In the genomic region with DNA sequence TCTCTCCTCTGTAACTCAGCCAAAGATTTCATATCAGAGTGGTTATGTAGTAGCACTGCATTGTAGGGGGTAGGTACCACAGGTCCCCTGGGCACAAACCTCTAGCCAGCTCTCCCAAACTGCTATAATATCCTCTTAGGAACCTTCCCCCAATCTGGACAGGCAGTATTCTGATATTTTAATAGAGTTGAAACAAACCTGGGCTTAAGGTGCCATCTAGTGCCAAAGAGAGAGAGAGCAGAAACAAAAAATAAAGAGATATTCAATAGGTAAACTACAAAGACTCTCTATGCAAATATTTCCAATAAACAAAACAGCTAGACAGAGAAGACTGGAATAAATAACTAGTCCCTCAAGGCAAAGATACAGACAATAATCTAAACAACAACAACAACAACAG, we compare ENCODE assay signal across 9 cellular contexts.
A peak's percentile ranks its signal among the peaks of the same experiment; 100 is the strongest.
DNase-seq lines count a peak whose midpoint lies in the region; ATAC-seq and TF ChIP-seq lines count a peak whose summit lies in the region.
"Had no signal": no experiment of that assay in that cellular context is flagged by ENCODE, and none has a peak within 500 bp of the region (broad histone marks: within the 10 kb centered on the region; RNA-seq: fewer than 3 reads in every experiment).

No MANE protein-coding gene starts in this region.

- H3K4me1 ChIP-seq in DND-41 (ENCODE audit: insufficient read depth, low read length) (no peaks in the 10 kb centered on the region), body of pancreas (no peaks in the 10 kb centered on the region)

- TF ChIP-seq RAD21 in neural cell (conservative IDR thresholded peaks at IDR 0.05), result peak; percentile 88

- H3K9ac ChIP-seq in DND-41 (ENCODE audit: low read depth, low read length) (no peak overlapping the region), neural cell (ENCODE audit: low read length) (no peak overlapping the region)

- no peaks in the 10 kb centered on the region for H3K27me3 ChIP-seq in DND-41 (ENCODE audit: insufficient read depth, low read length, poor library complexity)
- H3K27me3 ChIP-seq in body of pancreas, result no peaks in the 10 kb centered on the region
- no peaks in the 10 kb centered on the region for H3K27me3 ChIP-seq in neural cell (ENCODE audit: insufficient read depth, low read depth, low read length)

- DNase-seq in DND-41, result no peak
- DNase-seq in NCI-H146 treated with DMSO at 0.1 percent for 48 hours (lab: John Stamatoyannopoulos, UW; ENCODE audit: unreplicated experiment), result peak; percentile 4
- no peak for DNase-seq in body of pancreas
- no peak for DNase-seq in activated naive CD4-positive, alpha-beta T cell (lab: John Stamatoyannopoulos, UW)
- DNase-seq in activated naive CD4-positive, alpha-beta T cell treated with anti-CD3 and anti-CD28 coated beads, Interleukin-2, amount 50 U/mL, for 72 hours (ENCODE audit: low spot score in 2 of 2), result no peak
- DNase-seq in AG08396 (ENCODE audit: low spot score), result no peak
- DNase-seq: central memory CD4-positive, alpha-beta T cell had no signal

- TF ChIP-seq EP300 in neural cell (conservative IDR thresholded peaks at IDR 0.05; ENCODE audit: poor library complexity, severe bottlenecking), result no peak

- no peaks in the 10 kb centered on the region for H3K36me3 ChIP-seq in DND-41 (ENCODE audit: insufficient read depth, low read length)
- H3K36me3 ChIP-seq in body of pancreas (replicated peaks in 1 of 2; ENCODE audit: insufficient read depth in 1 of 2, low read depth in 2 of 2), result no peaks in the 10 kb centered on the region
- H3K36me3 ChIP-seq in neural cell (ENCODE audit: insufficient read depth, low read length), result no peaks in the 10 kb centered on the region

- no peak overlapping the region for H3K27ac Mint-ChIP-seq in activated naive CD4-positive, alpha-beta T cell treated with anti-CD3 and anti-CD28 coated beads, Interleukin-2, amount 50 U/mL, for 72 hours

- no peak overlapping the region for H3K27ac ChIP-seq in DND-41 (ENCODE audit: low read length)
- H3K27ac ChIP-seq in body of pancreas, result no peak overlapping the region
- H3K27ac ChIP-seq in neural cell (ENCODE audit: low read length), result no peak overlapping the region

- H3K36me3 Mint-ChIP-seq in activated naive CD4-positive, alpha-beta T cell treated with anti-CD3 and anti-CD28 coated beads, Interleukin-2, amount 50 U/mL, for 72 hours, result peaks cover 6 to 13% of the 10 kb centered on the region in 2 donors

- intact Hi-C loops in body of pancreas (cut with DNase I), result no loop called here

- no peak for TF ChIP-seq POLR2A in body of pancreas (IDR thresholded peaks at IDR 0.05)

- H3K79me2 ChIP-seq in DND-41 (ENCODE audit: insufficient read depth, low read length), result no peaks in the 10 kb centered on the region
- H3K79me2 ChIP-seq in neural cell (replicated peaks; ENCODE audit: insufficient read depth, low read length), result no peaks in the 10 kb centered on the region

- H3K4me2 ChIP-seq in DND-41 (ENCODE audit: insufficient read depth, low read length) (no peak overlapping the region), neural cell (ENCODE audit: low read length) (no peak overlapping the region)

- H3F3A ChIP-seq in neural cell (ENCODE audit: insufficient read depth, low read length, poor library complexity, severe bottlenecking), result no peaks in the 10 kb centered on the region

- H3K4me3 ChIP-seq in DND-41 (ENCODE audit: low read depth in 1 of 2, low read length in 2 of 2) (no peak overlapping the region), body of pancreas (no peak overlapping the region), neural cell (ENCODE audit: low read length) (no peak overlapping the region)

- H3K9me3 Mint-ChIP-seq in activated naive CD4-positive, alpha-beta T cell treated with anti-CD3 and anti-CD28 coated beads, Interleukin-2, amount 50 U/mL, for 72 hours, result peaks cover 19 to 24% of the 10 kb centered on the region in 2 donors

- TF ChIP-seq CTCF in DND-41 (IDR thresholded peaks at IDR 0.05; ENCODE audit: borderline replicate concordance, extremely low read depth, low read length, poor library complexity, severe bottlenecking) (peak; percentile 28), body of pancreas (IDR thresholded peaks at IDR 0.05) (peak in 4 of 7 experiments; percentile 17 to 29 (median 26)), neural cell (IDR thresholded peaks at IDR 0.05; ENCODE audit: poor library complexity, severe bottlenecking) (peak; percentile 77)

- H2AFZ ChIP-seq in DND-41 (ENCODE audit: low read depth, low read length) (no peak overlapping the region), neural cell (ENCODE audit: low read depth, low read length) (no peak overlapping the region)

- H4K20me1 ChIP-seq in DND-41 (ENCODE audit: insufficient read depth, low read length) (no peaks in the 10 kb centered on the region), neural cell (ENCODE audit: insufficient read depth) (no peaks in the 10 kb centered on the region)

- H3K9me3 ChIP-seq in DND-41 (ENCODE audit: insufficient read depth, low read length, severe bottlenecking) (no peaks in the 10 kb centered on the region), body of pancreas (no peaks in the 10 kb centered on the region), neural cell (ENCODE audit: low read length) (no peaks in the 10 kb centered on the region)

- H3K9me2 ChIP-seq in neural cell (ENCODE audit: insufficient read depth, low read length), result no peaks in the 10 kb centered on the region

- no peak for ATAC-seq in DND-41 (ENCODE audit: insufficient read depth, low read depth)
- ATAC-seq in body of pancreas, result no peak
- no peak for ATAC-seq in activated naive CD4-positive, alpha-beta T cell treated with anti-CD3 and anti-CD28 coated beads, Interleukin-2, amount 50 U/mL, for 72 hours
- no peak for ATAC-seq in GM19455 (IDR thresholded peaks at IDR 0.05; ENCODE audit: unreplicated experiment)

TF ChIP-seq in neural cell, 6 proteins besides CTCF, POLR2A, EP300 and RAD21:
- TF ChIP-seq SMC3 (conservative IDR thresholded peaks at IDR 0.05; ENCODE audit: poor library complexity), result peak; percentile 88
- TF ChIP-seq MXI1 (conservative IDR thresholded peaks at IDR 0.05; ENCODE audit: poor library complexity, severe bottlenecking), result no peak

Comparison
In these comparisons a context has a peak if more than half of its experiments do, and no peak if none do; other contexts are left out.
1. CTCF ChIP-seq: peak in every context shown above with its lines; median percentile 77 in neural cell; 28 in DND-41; 26 in body of pancreas.